In genomic region chr1:34320081-34320480, GRCh38 we compare ENCODE assay signal across 21 cellular contexts.
DNase-seq lines count a peak whose midpoint lies in the region; ATAC-seq and TF ChIP-seq lines count a peak whose summit lies in the region.
"Had no signal": no experiment of that assay in that cellular context is flagged by ENCODE, and none has a peak within 500 bp of the region (broad histone marks: within the 10 kb centered on the region; RNA-seq: fewer than 3 reads in every experiment).

No MANE protein-coding gene starts in this region.

- intact Hi-C loops in tibial artery (cut with DNase I; ENCODE audit: low total_unique reads) = no loop called here

- DNase-seq in AG08395 (ENCODE audit: low spot score) = peak; percentile 36
- peak; percentile 9 for DNase-seq in EH (ENCODE audit: low read depth)
- DNase-seq in NCI-H82 (lab: John Stamatoyannopoulos, UW) = peak; percentile 91
- DNase-seq in fibroblast of the aortic adventitia (ENCODE audit: low read depth) = peak; percentile 54
- no peak for DNase-seq in tibial artery
- DNase-seq in NCI-H1092 treated with DMSO at 0.1 percent for 48 hours (lab: John Stamatoyannopoulos, UW) = no peak
- DNase-seq: activated CD4-positive, alpha-beta T cell treated with anti-CD3 and anti-CD28 coated beads for 48 hours; activated CD8-positive, alpha-beta memory T cell treated with anti-CD3 and anti-CD28 coated beads, Interleukin-2, amount 10 ng/mL, durations not matched to agents 7 days and 5 days; activated naive CD8-positive, alpha-beta T cell treated with anti-CD3 and anti-CD28 coated beads for 36 hours; endodermal cell; heart right ventricle; immature natural killer cell; NCI-H1930; NCI-H526; SHP77; stimulated activated CD4-positive, alpha-beta T cell treated with anti-CD3 and anti-CD28 coated beads, Interleukin-1b, Interleukin-23, amount 100 ng/mL, for 48 hours; stimulated activated naive B cell treated with anti-CD40 and anti-IgM and Interleukin-4, amounts not matched to agents 10 μg/mL and 1 μg/mL and 100 μg/mL, for 72 hours had no signal

- peaks cover 0 to 15% (median 8%) of the 10 kb centered on the region in 3 donors for H3K9me3 ChIP-seq in tibial artery
- H3K9me3 ChIP-seq: prostate gland had no signal

- no peak overlapping the region for H3K27ac ChIP-seq in tibial artery
- H3K27ac ChIP-seq: heart right ventricle, prostate gland had no signal

- no peak for ATAC-seq in HG03159 (IDR thresholded peaks at IDR 0.05; ENCODE audit: unreplicated experiment)
- ATAC-seq: activated CD8-positive, alpha-beta memory T cell treated with anti-CD3 and anti-CD28 coated beads, Interleukin-2, amount 10 ng/mL, durations not matched to agents 7 days and 5 days; activated T-helper 17 cell treated with anti-CD3 and anti-CD28 coated beads, Interleukin-2, amount 50 U/mL, for 72 hours; HCT116; heart right ventricle; stimulated activated naive B cell treated with anti-CD40 and anti-IgM and Interleukin-4, amounts not matched to agents 10 μg/mL and 1 μg/mL and 100 μg/mL, for 72 hours had no signal

- H3K27me3 ChIP-seq in tibial artery = no peaks in the 10 kb centered on the region

- no peaks in the 10 kb centered on the region for H3K36me3 ChIP-seq in tibial artery
- H3K36me3 ChIP-seq: heart right ventricle, prostate gland had no signal

- TF ChIP-seq CTCF in fibroblast of the aortic adventitia (IDR thresholded peaks at IDR 0.05; ENCODE audit: insufficient read depth, low read length) (no peak), tibial artery (IDR thresholded peaks at IDR 0.05) (no peak)

- no peaks in the 10 kb centered on the region for H3K4me1 ChIP-seq in tibial artery
- H3K4me1 ChIP-seq: heart right ventricle, prostate gland had no signal

- H3K4me3 ChIP-seq in fibroblast of the aortic adventitia (ENCODE audit: low read depth, low read length) = no peak overlapping the region
- H3K4me3 ChIP-seq in tibial artery = no peak overlapping the region
- H3K4me3 ChIP-seq: heart right ventricle, prostate gland had no signal

Comparison
In these comparisons a context has a peak if more than half of its experiments do, and no peak if none do; other contexts are left out.
1. DNase-seq: peak in AG08395 (single experiment), EH (single experiment), NCI-H82 (single experiment) and fibroblast of the aortic adventitia (single experiment); none in tibial artery (0 of 2) and NCI-H1092 treated with DMSO at 0.1 percent for 48 hours (single experiment).